13 cellular contexts compared by ENCODE assay signal in genomic region chr19:55583897-55584296, GRCh38. TPM values are rescaled to one million over a fixed set of nuclear protein-coding genes. Genes with fewer than 3 reads are reported as not detected.
"Had no signal": no experiment of that assay in that cellular context is flagged by ENCODE, and none has a peak within 500 bp of the region (broad histone marks: within the 10 kb centered on the region; RNA-seq: fewer than 3 reads in every experiment).

No MANE protein-coding gene starts in this region.

RNA-seq across cellular contexts. Expression of gene SBK3, which starts 38.6 kb away (rescaled TPM):
- total RNA-seq: mesothelial cell of epicardium, mononuclear cell, natural killer cell, osteocyte, posterior vena cava, spleen, subcutaneous adipose tissue, suprapubic skin, thoracic aorta, urinary bladder, vagina had no signal
- polyA plus RNA-seq: hepatocyte, neural cell, spleen had no signal
